7 cellular contexts compared by ENCODE assay signal in genomic region chr3:116140100-116140689, GRCh38.
DNase-seq lines count a peak whose midpoint lies in the region; ATAC-seq and TF ChIP-seq lines count a peak whose summit lies in the region.

No MANE protein-coding gene starts in this region.

- H4K91ac ChIP-seq in neuronal stem cell (ENCODE audit: low read depth, low read length, poor library complexity): no peak overlapping the region

- H3K9me3 ChIP-seq in OCI-LY1 (ENCODE audit: low read length) (no peaks in the 10 kb centered on the region), neuronal stem cell (replicated peaks in 1 of 2; ENCODE audit: control insufficient read depth in 2 of 2, insufficient read depth in 1 of 2, low read depth in 1 of 2, low read length in 2 of 2) (peaks cover 0 to 3% of the 10 kb centered on the region in 2 donors)
- no peaks in the 10 kb centered on the region for H3K9me3 ChIP-seq in CD8-positive, alpha-beta T cell (ENCODE audit: low read length)

- no peak overlapping the region for H2BK12ac ChIP-seq in neuronal stem cell (ENCODE audit: low read length)

- H2BK120ac ChIP-seq in neuronal stem cell (ENCODE audit: low read depth, low read length): no peak overlapping the region

- no peak overlapping the region for H3K4me2 ChIP-seq in OCI-LY1 (ENCODE audit: low read length)
- no peak overlapping the region for H3K4me2 ChIP-seq in neuronal stem cell (ENCODE audit: insufficient read depth, low read length, poor library complexity, severe bottlenecking)

- H2AFZ ChIP-seq in OCI-LY1 (ENCODE audit: low read length): no peak overlapping the region
- no peak overlapping the region for H2AFZ ChIP-seq in neuronal stem cell (ENCODE audit: low read length)

- no peak overlapping the region for H3K23ac ChIP-seq in neuronal stem cell (ENCODE audit: low read depth, low read length, poor library complexity)

- no peaks in the 10 kb centered on the region for H3K9me3 Mint-ChIP-seq in CD8-positive, alpha-beta T cell

- no peaks in the 10 kb centered on the region for H3K4me1 Mint-ChIP-seq in CD8-positive, alpha-beta T cell (ENCODE audit: low read depth)

- no peaks in the 10 kb centered on the region for H3K9me2 ChIP-seq in OCI-LY1 (ENCODE audit: low read depth, low read length)

- TF ChIP-seq CTCF in OCI-LY1 (IDR thresholded peaks at IDR 0.05; ENCODE audit: low read length) (peak; percentile 81), epithelial cell of esophagus (IDR thresholded peaks at IDR 0.05; ENCODE audit: insufficient read depth, low read depth, low read length, missing control alignments) (peak; percentile 71)
- TF ChIP-seq CTCF in CD8-positive, alpha-beta T cell (IDR thresholded peaks at IDR 0.05): no peak

- H3K18ac ChIP-seq in neuronal stem cell (ENCODE audit: low read length): no peak overlapping the region

- H3K79me1 ChIP-seq in neuronal stem cell (ENCODE audit: low read depth, low read length): no peaks in the 10 kb centered on the region

- no peak overlapping the region for H2BK15ac ChIP-seq in neuronal stem cell (ENCODE audit: low read length)

- H3K36me3 ChIP-seq in OCI-LY1 (ENCODE audit: insufficient read depth, low read length): no peaks in the 10 kb centered on the region
- H3K36me3 ChIP-seq in neuronal stem cell (replicated peaks in 1 of 2; ENCODE audit: control insufficient read depth in 2 of 2, insufficient read depth in 2 of 2, low read length in 2 of 2): no peaks in the 10 kb centered on the region
- H3K36me3 ChIP-seq in CD8-positive, alpha-beta T cell (ENCODE audit: insufficient read depth, low read length): no peaks in the 10 kb centered on the region

- no CpG with 5 or more reads among the region's 5 CpGs for WGBS in neuronal stem cell (ENCODE audit: extremely low coverage in 2 of 2, insufficient read length in 2 of 2, insufficient replicate concordance in 1 of 2), 2 donors

- H3K14ac ChIP-seq in neuronal stem cell (ENCODE audit: low read length): no peak overlapping the region

- H3K27ac ChIP-seq in OCI-LY1 (ENCODE audit: low read depth, low read length, poor library complexity, severe bottlenecking) (no peak overlapping the region), neuronal stem cell (replicated peaks; ENCODE audit: low read length) (no peak overlapping the region)
- no peak overlapping the region for H3K27ac ChIP-seq in CD8-positive, alpha-beta T cell (ENCODE audit: low read depth, low read length)

- intact Hi-C loops in CD8-positive, alpha-beta T cell (cut with DNase I, micrococcal nuclease): no loop called here

- H4K20me1 ChIP-seq in OCI-LY1 (ENCODE audit: insufficient read depth, low read length): no peaks in the 10 kb centered on the region

- H3K9ac ChIP-seq in OCI-LY1 (ENCODE audit: low read length) (no peak overlapping the region), neuronal stem cell (ENCODE audit: low read depth, low read length, poor library complexity) (no peak overlapping the region)

- H3K4me3 ChIP-seq in OCI-LY1 (ENCODE audit: low read depth, low read length, poor library complexity, severe bottlenecking): no peak overlapping the region
- H3K4me3 ChIP-seq in epithelial cell of esophagus (ENCODE audit: low read length): no peak overlapping the region
- H3K4me3 ChIP-seq in neuronal stem cell (ENCODE audit: low read length in 2 of 2): no peak overlapping the region
- H3K4me3 ChIP-seq in CD8-positive, alpha-beta T cell (ENCODE audit: low read depth, low read length): no peak overlapping the region

- DNase-seq in epithelial cell of esophagus (ENCODE audit: low read depth) (peak; percentile 22), retina (peak; percentile 23), neuronal stem cell (ENCODE audit: low spot score) (no peak)
- DNase-seq in CD8-positive, alpha-beta T cell: no peak

- CTCF ChIA-PET in CD8-positive, alpha-beta T cell (lab: Charles Lee): no interaction called here

- H3K27me3 Mint-ChIP-seq in CD8-positive, alpha-beta T cell (ENCODE audit: low read depth): no peaks in the 10 kb centered on the region

- H3K27me3 ChIP-seq in OCI-LY1 (ENCODE audit: insufficient read depth, low read length) (no peaks in the 10 kb centered on the region), neuronal stem cell (ENCODE audit: control insufficient read depth in 3 of 3, insufficient read depth in 3 of 3, low read depth in 1 of 3, low read length in 3 of 3) (no peaks in the 10 kb centered on the region)
- no peaks in the 10 kb centered on the region for H3K27me3 ChIP-seq in CD8-positive, alpha-beta T cell (ENCODE audit: insufficient read depth, low read length)

- H3K36me3 Mint-ChIP-seq in CD8-positive, alpha-beta T cell: no peaks in the 10 kb centered on the region

- H3K27ac Mint-ChIP-seq in CD8-positive, alpha-beta T cell: no peak overlapping the region

- no peaks in the 10 kb centered on the region for H3K79me2 ChIP-seq in OCI-LY1 (ENCODE audit: insufficient read depth, low read length)

- H3F3A ChIP-seq in OCI-LY1 (ENCODE audit: insufficient read depth, low read length): no peaks in the 10 kb centered on the region

- H2BK5ac ChIP-seq in neuronal stem cell (ENCODE audit: low read length): no peak overlapping the region

- peak; percentile 39 for ATAC-seq in GM18499 (IDR thresholded peaks at IDR 0.05; ENCODE audit: insufficient read depth, unreplicated experiment)
- ATAC-seq in HG03432 (IDR thresholded peaks at IDR 0.05; ENCODE audit: unreplicated experiment): peak; percentile 54
- ATAC-seq in CD8-positive, alpha-beta T cell: no peak

- no peak overlapping the region for H2AK5ac ChIP-seq in neuronal stem cell (ENCODE audit: low read depth, low read length)

- no peak overlapping the region for H4K8ac ChIP-seq in neuronal stem cell (ENCODE audit: low read depth, low read length)

- H3K4me1 ChIP-seq in OCI-LY1 (ENCODE audit: insufficient read depth, low read length, severe bottlenecking): no peaks in the 10 kb centered on the region
- no peaks in the 10 kb centered on the region for H3K4me1 ChIP-seq in neuronal stem cell (ENCODE audit: control insufficient read depth in 2 of 2, insufficient read depth in 1 of 2, low read depth in 1 of 2, low read length in 2 of 2)
- no peaks in the 10 kb centered on the region for H3K4me1 ChIP-seq in CD8-positive, alpha-beta T cell (ENCODE audit: insufficient read depth, low read length)

- H3K4me3 Mint-ChIP-seq in CD8-positive, alpha-beta T cell: no peak overlapping the region

- H3K4ac ChIP-seq in neuronal stem cell (ENCODE audit: low read length): no peak overlapping the region

- POLR2A ChIA-PET in CD8-positive, alpha-beta T cell (lab: Charles Lee): no interaction called here

Comparison
In these comparisons a context has a peak if more than half of its experiments do, and no peak if none do; other contexts are left out.
1. DNase-seq: peak in epithelial cell of esophagus (single experiment) and retina (single experiment); none in neuronal stem cell (single experiment) and CD8-positive, alpha-beta T cell (0 of 7).